Comparison of ENCODE assay signal across 10 cellular contexts in the genomic region with DNA sequence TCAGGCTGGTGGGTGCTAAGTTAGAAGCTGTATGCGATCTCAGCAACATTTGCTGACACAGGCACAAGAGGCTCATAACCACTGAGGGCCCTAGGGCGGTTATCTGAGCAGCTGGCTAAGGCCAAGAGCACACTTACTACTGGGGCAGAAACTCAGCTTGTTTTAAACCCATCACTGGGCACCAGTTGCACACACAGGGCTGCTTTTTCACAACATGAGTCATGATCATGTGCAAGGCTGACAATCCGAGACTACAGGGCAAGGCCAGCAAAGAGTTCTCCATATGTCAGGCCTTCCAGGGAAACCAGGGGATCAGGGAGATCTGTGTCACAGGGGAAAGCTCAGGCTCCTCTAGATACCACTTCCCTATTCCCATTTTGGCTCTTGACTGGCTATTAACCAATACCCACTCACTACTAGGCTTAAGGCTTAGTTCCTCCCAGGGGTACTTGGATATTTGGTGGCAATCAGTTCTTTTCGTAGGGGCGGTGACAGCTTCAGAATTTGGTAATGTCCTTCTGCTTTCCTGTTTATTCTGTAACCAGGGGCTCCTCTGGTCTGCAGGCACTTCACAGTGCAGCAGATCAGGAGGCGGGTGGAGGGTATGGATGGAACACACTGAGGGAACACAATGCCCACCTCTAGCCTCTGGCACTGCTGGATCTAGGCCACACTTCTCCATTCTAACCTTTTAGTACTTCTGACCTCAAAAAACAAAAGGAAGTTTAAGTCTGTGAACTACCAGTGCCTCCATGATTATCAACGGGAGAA. TPM values are rescaled to one million over a fixed set of nuclear protein-coding genes. Genes with fewer than 3 reads are reported as not detected.
DNase-seq lines count a peak whose midpoint lies in the region; ATAC-seq, FAIRE-seq and TF ChIP-seq lines count a peak whose summit lies in the region.
"Had no signal": no experiment of that assay in that cellular context is flagged by ENCODE, and none has a peak within 500 bp of the region (broad histone marks: within the 10 kb centered on the region; RNA-seq: fewer than 3 reads in every experiment).

No MANE protein-coding gene starts in this region.

- H3K4me1 ChIP-seq in HepG2 (ENCODE audit: insufficient read depth, low read length) = peaks cover 37% of the 10 kb centered on the region
- peaks cover 0 to 2% (median 0%) of the 10 kb centered on the region in 4 donors for H3K4me1 ChIP-seq in transverse colon
- peaks cover 0 to 3% of the 10 kb centered on the region in 2 donors for H3K4me1 ChIP-seq in neuronal stem cell (ENCODE audit: control insufficient read depth in 2 of 2, insufficient read depth in 1 of 2, low read depth in 1 of 2, low read length in 2 of 2)
- no peaks in the 10 kb centered on the region for H3K4me1 ChIP-seq in OCI-LY7 (ENCODE audit: insufficient read depth, low read length, poor library complexity, severe bottlenecking)
- H3K4me1 ChIP-seq: prostate gland had no signal

- TF ChIP-seq EP300 in HepG2 (IDR thresholded peaks at IDR 0.05; ENCODE audit: low read depth in 2 of 2, low read length in 2 of 2) (no peak), HepG2 (CRISPR knock-in tag; IDR thresholded peaks at IDR 0.05; ENCODE audit: borderline replicate concordance) (no peak), transverse colon (IDR thresholded peaks at IDR 0.05; ENCODE audit: low read depth) (no peak)

- H3K4me2 ChIP-seq in HepG2 (ENCODE audit: low read depth, low read length) (no peak overlapping the region), neuronal stem cell (ENCODE audit: insufficient read depth, low read length, poor library complexity, severe bottlenecking) (no peak overlapping the region), OCI-LY7 (ENCODE audit: low read length) (no peak overlapping the region)

- H3K27me3 ChIP-seq in HepG2 (ENCODE audit: control insufficient read depth in 1 of 2, insufficient read depth in 2 of 2, low read length in 2 of 2) (no peaks in the 10 kb centered on the region), transverse colon (no peaks in the 10 kb centered on the region), neuronal stem cell (ENCODE audit: control insufficient read depth in 3 of 3, insufficient read depth in 3 of 3, low read depth in 1 of 3, low read length in 3 of 3) (no peaks in the 10 kb centered on the region)

- H2BK120ac ChIP-seq in neuronal stem cell (ENCODE audit: low read depth, low read length) = no peak overlapping the region

- no peak overlapping the region for H2AK5ac ChIP-seq in neuronal stem cell (ENCODE audit: low read depth, low read length)

- DNase-seq in NCI-H82 (lab: John Stamatoyannopoulos, UW) = peak; percentile 21
- no peak for DNase-seq in NCI-H82 treated with DMSO at 0.1 percent for 48 hours (lab: John Stamatoyannopoulos, UW; ENCODE audit: unreplicated experiment)
- no peak for DNase-seq in chondrocyte (ENCODE audit: low spot score)
- DNase-seq in HepG2 (ENCODE audit: low spot score) = no peak
- no peak for DNase-seq in transverse colon
- no peak for DNase-seq in neuronal stem cell (ENCODE audit: low spot score)
- DNase-seq in OCI-LY7 (ENCODE audit: low spot score) = no peak
- DNase-seq in WTC11 (ENCODE audit: low spot score) = no peak

- TF ChIP-seq CTCF in chondrocyte (IDR thresholded peaks at IDR 0.05) = no peak
- TF ChIP-seq CTCF in HepG2 (CRISPR knock-in tag; IDR thresholded peaks at IDR 0.05) = no peak
- TF ChIP-seq CTCF in transverse colon (IDR thresholded peaks at IDR 0.05) = no peak
- no peak for TF ChIP-seq CTCF in OCI-LY7 (conservative IDR thresholded peaks at IDR 0.05; ENCODE audit: low read length)
- no peak for TF ChIP-seq CTCF in WTC11 (IDR thresholded peaks at IDR 0.05)

- WGBS in HepG2 (ENCODE audit: low lambda C conversion rate) = 91% methylated on average over 6 of the region's 7 CpGs
- 73 to 88% methylated on average over 2 to 7 of the region's 7 CpGs for WGBS in transverse colon (ENCODE audit: low coverage in 1 of 2), 2 donors
- no CpG with 5 or more reads among the region's 7 CpGs for WGBS in neuronal stem cell (ENCODE audit: extremely low coverage in 2 of 2, insufficient read length in 2 of 2, insufficient replicate concordance in 1 of 2), 2 donors

- H3K9me3 Mint-ChIP-seq in chondrocyte (ENCODE audit: low read depth) = no peaks in the 10 kb centered on the region
- peaks cover 12% of the 10 kb centered on the region for H3K9me3 Mint-ChIP-seq in WTC11

- H3K79me1 ChIP-seq in neuronal stem cell (ENCODE audit: low read depth, low read length) = no peaks in the 10 kb centered on the region

- H3K27me3 Mint-ChIP-seq in chondrocyte (ENCODE audit: low read depth) (no peaks in the 10 kb centered on the region), WTC11 (ENCODE audit: low read depth) (no peaks in the 10 kb centered on the region)

- H3K9ac ChIP-seq in HepG2 (ENCODE audit: insufficient read depth, low read depth, low read length) = no peak overlapping the region
- H3K9ac ChIP-seq in neuronal stem cell (ENCODE audit: low read depth, low read length, poor library complexity) = no peak overlapping the region

- peak overlapping the region; percentile 49 for H3K27ac Mint-ChIP-seq in chondrocyte (ENCODE audit: unreplicated experiment)
- no peak overlapping the region; the same call in 1 of the 2 replicates for H3K27ac Mint-ChIP-seq in WTC11

- H3K4me3 Mint-ChIP-seq in chondrocyte (ENCODE audit: unreplicated experiment) (no peak overlapping the region), WTC11 (no peak overlapping the region)

- BruUV-seq in HepG2 (replicated peaks; lab: Mats Ljungman, UMichigan) (no TSS peak), OCI-LY7 (replicated peaks; lab: Mats Ljungman, UMichigan) (no TSS peak)

- no peaks in the 10 kb centered on the region for H4K20me1 ChIP-seq in HepG2 (ENCODE audit: insufficient read depth, low read length)
- H4K20me1 ChIP-seq in OCI-LY7 (ENCODE audit: insufficient read depth, low read length) = no peaks in the 10 kb centered on the region

- no peaks in the 10 kb centered on the region for H3K9me2 ChIP-seq in OCI-LY7 (ENCODE audit: insufficient read depth, low read length)

- H3K36me3 ChIP-seq in HepG2 (replicated peaks in 1 of 2; ENCODE audit: control insufficient read depth in 1 of 2, insufficient read depth in 2 of 2, low read length in 2 of 2) (peaks cover 14 to 35% of the 10 kb centered on the region in 2 experiments), transverse colon (peaks cover 0 to 9% (median 0%) of the 10 kb centered on the region in 4 donors), neuronal stem cell (replicated peaks in 1 of 2; ENCODE audit: control insufficient read depth in 2 of 2, insufficient read depth in 2 of 2, low read length in 2 of 2) (peaks cover 1 to 44% of the 10 kb centered on the region in 2 donors), OCI-LY7 (ENCODE audit: insufficient read depth, low read length) (peaks cover 16% of the 10 kb centered on the region)
- H3K36me3 ChIP-seq: prostate gland had no signal

- H2AFZ ChIP-seq in HepG2 (ENCODE audit: low read length) (no peak overlapping the region), neuronal stem cell (ENCODE audit: low read length) (no peak overlapping the region), OCI-LY7 (ENCODE audit: low read length) (no peak overlapping the region)

- in situ Hi-C loops in HepG2 (cut with HindIII; ENCODE audit: extremely low pct_ligation_motif_present, low pct_unique_long_range_greater_than_20kb) = no loop called here
- in situ Hi-C loops in transverse colon (cut with MboI; ENCODE audit: low pct_ligation_motif_present in 1 of 4, low pct_unique_long_range_greater_than_20kb in 1 of 4, low sequenced_read_pairs in 3 of 4) = loop anchor here in 2 of 4 donors (25.0 kb wide), 2 partner anchors 87 to 112 kb away; partner anchors contain the start of gene TEX2 (in 1 of the 2)

- no peak overlapping the region for H3K4me3 ChIP-seq in HepG2 (replicated peaks in 1 of 3; ENCODE audit: insufficient read depth in 1 of 3, low read depth in 2 of 3, low read length in 3 of 3)
- H3K4me3 ChIP-seq in transverse colon = no peak overlapping the region
- no peak overlapping the region for H3K4me3 ChIP-seq in neuronal stem cell (ENCODE audit: low read length in 2 of 2)
- H3K4me3 ChIP-seq in OCI-LY7 (ENCODE audit: low read depth, low read length, poor library complexity, severe bottlenecking) = no peak overlapping the region
- H3K4me3 ChIP-seq: prostate gland had no signal

- TF ChIP-seq POLR2A in HepG2 (IDR thresholded peaks at IDR 0.05; ENCODE audit: insufficient read depth in 1 of 2, low read depth in 2 of 2, low read length in 2 of 2) (no peak), transverse colon (IDR thresholded peaks at IDR 0.05) (peak; percentile 25)

- no peak overlapping the region for H4K91ac ChIP-seq in neuronal stem cell (ENCODE audit: low read depth, low read length, poor library complexity)

- no peak for FAIRE-seq in HepG2 (lab: Jason Lieb, UNC)

- H3K36me3 Mint-ChIP-seq in chondrocyte (ENCODE audit: low read depth) (peaks cover 32% of the 10 kb centered on the region), WTC11 (peaks cover 13% of the 10 kb centered on the region)

- peaks cover 34% of the 10 kb centered on the region for H3K4me1 Mint-ChIP-seq in chondrocyte (ENCODE audit: low read depth)
- H3K4me1 Mint-ChIP-seq in WTC11 = no peaks in the 10 kb centered on the region

- intact Hi-C loops in HepG2 (cut with micrococcal nuclease; ENCODE audit: unreplicated experiment) = no loop called here
- intact Hi-C loops in transverse colon (cut with DNase I; ENCODE audit: low total_unique reads) = no loop called here
- intact Hi-C loops in OCI-LY7 (cut with micrococcal nuclease; ENCODE audit: unreplicated experiment) = no loop called here

- H2BK5ac ChIP-seq in neuronal stem cell (ENCODE audit: low read length) = no peak overlapping the region

- CTCF ChIA-PET in HepG2 (lab: Yijun Ruan, JAX; ENCODE audit: low intra/inter-chr PET ratio, low total read pairs) = no interaction called here
- CTCF ChIA-PET in OCI-LY7 (lab: Charles Lee; ENCODE audit: unreplicated experiment) = no interaction called here
- CTCF ChIA-PET in WTC11 (lab: Charles Lee) = no interaction called here

- H4K8ac ChIP-seq in neuronal stem cell (ENCODE audit: low read depth, low read length) = no peak overlapping the region

- H2BK12ac ChIP-seq in neuronal stem cell (ENCODE audit: low read length) = no peak overlapping the region

- no peak overlapping the region for H3K4ac ChIP-seq in neuronal stem cell (ENCODE audit: low read length)

- H3K79me2 ChIP-seq in HepG2 (ENCODE audit: insufficient read depth, low read length) (no peaks in the 10 kb centered on the region), OCI-LY7 (ENCODE audit: insufficient read depth, low read depth, low read length) (no peaks in the 10 kb centered on the region)

- H3K18ac ChIP-seq in neuronal stem cell (ENCODE audit: low read length) = no peak overlapping the region

- H3K14ac ChIP-seq in neuronal stem cell (ENCODE audit: low read length) = no peak overlapping the region

- H3K23ac ChIP-seq in neuronal stem cell (ENCODE audit: low read depth, low read length, poor library complexity) = no peak overlapping the region

- no peak for TF ChIP-seq RAD21 in HepG2 (CRISPR knock-in tag; IDR thresholded peaks at IDR 0.05)

- POLR2A ChIA-PET in HepG2 (lab: Yijun Ruan, JAX) (interaction anchor here (5.2 kb wide), 1 partner anchor 42 kb away, joined by 28 read pairs; no protein-coding TSS in a partner anchor), OCI-LY7 (lab: Charles Lee) (no interaction called here), WTC11 (lab: Charles Lee) (no interaction called here)

- ATAC-seq in HepG2 (no peak), WTC11 (no peak)

- H3K9me3 ChIP-seq in HepG2 (ENCODE audit: low read length) (no peaks in the 10 kb centered on the region), transverse colon (no peaks in the 10 kb centered on the region), neuronal stem cell (replicated peaks in 1 of 2; ENCODE audit: control insufficient read depth in 2 of 2, insufficient read depth in 1 of 2, low read depth in 1 of 2, low read length in 2 of 2) (peaks cover 0 to 1% of the 10 kb centered on the region in 2 donors), OCI-LY7 (ENCODE audit: low read length) (no peaks in the 10 kb centered on the region)
- H3K9me3 ChIP-seq: prostate gland had no signal

- no peak overlapping the region for H3K27ac ChIP-seq in HepG2 (ENCODE audit: extremely low read length, insufficient read depth, low read length)
- peak overlapping the region in 2 of 4 donors; percentile 35 to 38 for H3K27ac ChIP-seq in transverse colon
- H3K27ac ChIP-seq in neuronal stem cell (replicated peaks; ENCODE audit: low read length) = no peak overlapping the region
- H3K27ac ChIP-seq in OCI-LY7 (ENCODE audit: low read depth, low read length, poor library complexity, severe bottlenecking) = no peak overlapping the region
- H3K27ac ChIP-seq: 22Rv1, prostate gland had no signal

- no peak overlapping the region for H2BK15ac ChIP-seq in neuronal stem cell (ENCODE audit: low read length)

RNA-seq across cellular contexts. Expression of gene ERN1, which starts 44.9 kb away (rescaled TPM):
- total RNA-seq in chondrocyte = 12.1 to 18.2 TPM (median 14.9 TPM) in 3 replicates
- 4.1 and 6.0 TPM in 2 replicates for total RNA-seq in HepG2 (2016; rRNA removed; fragmentation: Illumina TruSeq; extraction: Trizol)
- 3.0 and 3.8 TPM in 2 replicates for total RNA-seq in HepG2 (2016; cell fraction: cytosol; rRNA removed; fragmentation: Illumina TruSeq; extraction: Trizol; ENCODE audit: low read depth)
- total RNA-seq in HepG2 (2016; cell fraction: insoluble cytoplasmic fraction; rRNA removed; fragmentation: Illumina TruSeq; extraction: Trizol) = 3.2 and 7.0 TPM in 2 replicates
- total RNA-seq in HepG2 (2016; cell fraction: membrane; rRNA removed; fragmentation: Illumina TruSeq; extraction: Trizol) = 4.2 and 4.8 TPM in 2 replicates
- 10.8 and 12.6 TPM in 2 replicates for total RNA-seq in HepG2 (2016; cell fraction: nucleus; rRNA removed; fragmentation: Illumina TruSeq; extraction: Trizol)
- 12.7 and 15.7 TPM in 2 replicates for polyA plus RNA-seq in HepG2 (2011; rRNA removed)
- polyA plus RNA-seq in HepG2 (2011; cell fraction: cytosol; rRNA removed) = 9.1 and 10.3 TPM in 2 replicates
- 32.7 and 33.0 TPM in 2 replicates for polyA plus RNA-seq in HepG2 (2011; cell fraction: nucleus; rRNA removed)
- polyA plus RNA-seq in HepG2 (2012) = 20.8 and 22.2 TPM in 2 replicates
- 2.9 and 3.1 TPM in 2 replicates for polyA plus RNA-seq in HepG2 (2016; cell fraction: cytosol; fragmentation: Illumina TruSeq; extraction: Trizol; ENCODE audit: low read depth)
- polyA plus RNA-seq in HepG2 (2016; cell fraction: insoluble cytoplasmic fraction; fragmentation: Illumina TruSeq; extraction: Trizol; ENCODE audit: low read depth) = 3.3 and 3.6 TPM in 2 replicates
- polyA plus RNA-seq in HepG2 (2016; cell fraction: membrane; fragmentation: Illumina TruSeq; extraction: Trizol; ENCODE audit: low read depth) = 3.4 and 3.6 TPM in 2 replicates
- polyA plus RNA-seq in HepG2 (2016; cell fraction: nucleus; fragmentation: Illumina TruSeq; extraction: Trizol; ENCODE audit: insufficient read depth, low read depth) = 11.5 and 12.4 TPM in 2 replicates
- 10.5 and 30.9 TPM in 2 replicates for polyA minus RNA-seq in HepG2 (2011; rRNA and poly(A)+ RNA removed; ENCODE audit: low replicate concordance)
- polyA minus RNA-seq in HepG2 (2011; cell fraction: cytosol; rRNA and poly(A)+ RNA removed) = 13.3 and 18.1 TPM in 2 replicates
- 48.8 and 61.2 TPM in 2 replicates for polyA minus RNA-seq in HepG2 (2011; cell fraction: nucleus; rRNA and poly(A)+ RNA removed)
- 10 to 100 TPM in 3 of 4 donors, 1 to 10 TPM in 1; 7.8 to 29.2 (median 12.8) TPM for total RNA-seq in transverse colon
- polyA plus RNA-seq in neuronal stem cell (2013, experiment 1 of 2) = 3.0 TPM
- polyA plus RNA-seq in neuronal stem cell (2013, experiment 2 of 2) = 2.7 TPM
- 14.7 and 22.0 TPM in 2 replicates for total RNA-seq in OCI-LY7 (2014; rRNA removed; shearing (Covaris generic))
- 65.6 and 70.3 TPM in 2 replicates for total RNA-seq in OCI-LY7 (2022)
- 6.5 to 8.6 TPM (median 7.6 TPM) in 3 replicates for total RNA-seq in WTC11 (2021)
